ENCODE assay signal across 8 cellular contexts in genomic region chr12:56593909-56594621, GRCh38. TPM values are rescaled to one million over a fixed set of nuclear protein-coding genes. Genes with fewer than 3 reads are reported as not detected.
DNase-seq lines count a peak whose midpoint lies in the region; ATAC-seq lines count a peak whose summit lies in the region.

No MANE protein-coding gene starts in this region.

- peaks cover 90% of the 10 kb centered on the region for H3F3A ChIP-seq in GM23248 (ENCODE audit: insufficient read depth)

- in situ Hi-C loops in GM23248 (cut with MboI) = no loop called here

- peak overlapping the region; percentile 74 for H3K27ac ChIP-seq in GM23248

- H3K4me2 ChIP-seq in GM23248 (ENCODE audit: unreplicated experiment) = peak overlapping the region; percentile 55

- no peaks in the 10 kb centered on the region for H4K20me1 ChIP-seq in GM23248 (ENCODE audit: insufficient read depth)

- DNase-seq in AG08395 (ENCODE audit: low spot score) (peak; percentile 89), GM23248 (peak; percentile 90), NCI-H2196 treated with DMSO at 0.1 percent for 48 hours (lab: John Stamatoyannopoulos, UW; ENCODE audit: unreplicated experiment) (peak; percentile 34), cerebellum (ENCODE audit: low spot score) (peak; percentile 50), left kidney (ENCODE audit: low read depth, low spot score) (peak; percentile 90)
- peak; percentile 37 for DNase-seq in activated CD4-positive, alpha-beta T cell treated with anti-CD3 and anti-CD28 coated beads for 1 hour
- DNase-seq in stimulated activated CD4-positive, alpha-beta T cell treated with anti-CD3 and anti-CD28 coated beads, Interleukin-4, amount 100 ng/mL, for 4 hours = peak; percentile 49 to 50

- H3K79me2 ChIP-seq in GM23248 (ENCODE audit: insufficient read depth) = peaks cover 3% of the 10 kb centered on the region; the same call in 1 of the 2 replicates

- H3K9ac ChIP-seq in GM23248 = peak overlapping the region; percentile 39

- ATAC-seq in HG03025 (IDR thresholded peaks at IDR 0.05; ENCODE audit: low FRiP score, unreplicated experiment) = no peak

- H3K9me2 ChIP-seq in GM23248 (ENCODE audit: insufficient read depth) = no peaks in the 10 kb centered on the region

- no peak overlapping the region for H2AFZ ChIP-seq in GM23248

- no peak overlapping the region for H3K4me3 ChIP-seq in GM23248

- H3K4me1 ChIP-seq in GM23248 (ENCODE audit: insufficient read depth) = peaks cover 35% of the 10 kb centered on the region

- H3K27me3 ChIP-seq in GM23248 (replicated peaks; ENCODE audit: insufficient read depth) = no peaks in the 10 kb centered on the region

- no peaks in the 10 kb centered on the region for H3K9me3 ChIP-seq in GM23248 (ENCODE audit: low read depth)

- peaks cover 30% of the 10 kb centered on the region for H3K36me3 ChIP-seq in GM23248 (ENCODE audit: low read depth)

- WGBS in GM23248 (ENCODE audit: low coverage in 1 of 2, low lambda C conversion rate in 2 of 2, missing lambda C conversion rate in 2 of 2), 2 experiments = 18 to 20% methylated on average over 8 of the region's 8 CpGs

RNA-seq across cellular contexts. Expression of gene BAZ2A, which starts 36.1 kb away (rescaled TPM):
- total RNA-seq in GM23248 (2014; rRNA removed; shearing (Covaris generic)) = 13.0 and 24.7 TPM in 2 replicates
- polyA plus RNA-seq in GM23248 (2016; fragmentation: Nextera tagmentation; extraction: Ambion mirVana) = 19.0 and 23.2 TPM in 2 replicates
- total RNA-seq in cerebellum = 32.8 TPM

RNA-seq across cellular contexts. Expression of gene ATP5F1B, which starts 51.7 kb away (rescaled TPM):
- total RNA-seq in GM23248 (2014; rRNA removed; shearing (Covaris generic)) = 456 and 505 TPM in 2 replicates
- polyA plus RNA-seq in GM23248 (2016; fragmentation: Nextera tagmentation; extraction: Ambion mirVana) = 826 and 857 TPM in 2 replicates
- total RNA-seq in cerebellum = 238 TPM

Comparison
In these comparisons a context has a peak if more than half of its experiments do, and no peak if none do; other contexts are left out.
1. DNase-seq: peak in every context shown above with its lines; median percentile 90 in GM23248; 90 in left kidney; 89 in AG08395; 50 in cerebellum; 50 in stimulated activated CD4-positive, alpha-beta T cell treated with anti-CD3 and anti-CD28 coated beads, Interleukin-4, amount 100 ng/mL, for 4 hours; 37 in activated CD4-positive, alpha-beta T cell treated with anti-CD3 and anti-CD28 coated beads for 1 hour; 34 in NCI-H2196 treated with DMSO at 0.1 percent for 48 hours.